ENCODE assay signal across 8 cellular contexts in genomic region chr2:65435625-65436168, GRCh38. TPM values are rescaled to one million over a fixed set of nuclear protein-coding genes. Genes with fewer than 3 reads are reported as not detected.
DNase-seq lines count a peak whose midpoint lies in the region; ATAC-seq, FAIRE-seq and TF ChIP-seq lines count a peak whose summit lies in the region.

No MANE protein-coding gene starts in this region.

- peaks cover 4 to 5% of the 10 kb centered on the region in 2 experiments for H4K20me1 ChIP-seq in H1 (replicated peaks in 1 of 2; ENCODE audit: control insufficient read depth in 1 of 2, insufficient read depth in 2 of 2, low read length in 2 of 2)

- no peak overlapping the region for H3K18ac ChIP-seq in H1 (ENCODE audit: extremely low read depth, low read length)

- H4K91ac ChIP-seq in H1 (replicated peaks; ENCODE audit: insufficient read length, low read length) = no peak overlapping the region

- H4K5ac ChIP-seq in H1 (ENCODE audit: insufficient read length, low read depth, low read length) = no peak overlapping the region

- peak overlapping the region; percentile 37; the same call in 1 of the 2 replicates for H2BK5ac ChIP-seq in H1 (ENCODE audit: low read depth, low read length)

- no peak overlapping the region; the same call in 1 of the 2 replicates for H4K8ac ChIP-seq in H1 (ENCODE audit: extremely low read depth, insufficient read depth, low read length)

- POLR2A ChIA-PET in H1 (lab: Charles Lee; ENCODE audit: partially characterized antibody) = interaction anchor here (1.0 to 2.3 kb wide), 3 partner anchors 8 to 159 kb away, joined by 3 to 9 read pairs (median 4); no protein-coding TSS in a partner anchor

- no peaks in the 10 kb centered on the region for H3K79me1 ChIP-seq in H1 (ENCODE audit: low read depth, low read length)

- no peaks in the 10 kb centered on the region for H3K79me2 ChIP-seq in H1 (ENCODE audit: control insufficient read depth in 1 of 2, insufficient read depth in 2 of 2, low read length in 2 of 2)

- 1% methylated on average over 26 of the region's 42 CpGs; no CpG with 5 or more reads in 1 of the 2 experiments for WGBS in H1 (ENCODE audit: extremely low coverage in 1 of 2, insufficient coverage in 1 of 2, insufficient read length in 1 of 2, insufficient replicate concordance in 2 of 2, low coverage in 1 of 2, low lambda C conversion rate in 2 of 2, missing lambda C conversion rate in 1 of 2), 2 experiments
- WGBS in lung, 2 donors = 1% methylated on average over 31 to 42 of the region's 42 CpGs

- H2AFZ ChIP-seq in H1 (ENCODE audit: low read length) = no peak overlapping the region

- H3K27ac ChIP-seq in H1 (ENCODE audit: low read depth, low read length) = peak overlapping the region; percentile 50; the same call in 1 of the 2 replicates
- H3K27ac ChIP-seq in lung (ENCODE audit: low read depth in 1 of 2, low read length in 1 of 2) = peak overlapping the region; percentile 95 to 98

- no peak overlapping the region for H2BK120ac ChIP-seq in H1 (replicated peaks; ENCODE audit: low read depth, low read length)

- no peak overlapping the region for H2BK15ac ChIP-seq in H1 (ENCODE audit: low read length)

- no peak for TF ChIP-seq CTCF in H1 (IDR thresholded peaks at IDR 0.05; ENCODE audit: control extremely low read depth in 1 of 3, insufficient read depth in 1 of 3, low read depth in 1 of 3, low read length in 3 of 3)
- TF ChIP-seq CTCF in lung (IDR thresholded peaks at IDR 0.05; ENCODE audit: control extremely low read depth, extremely low read depth) = no peak

- H3K36me3 ChIP-seq in H1 (ENCODE audit: control insufficient read depth in 2 of 4, insufficient read depth in 4 of 4, low read length in 3 of 4) (no peaks in the 10 kb centered on the region), lung (ENCODE audit: control insufficient read depth in 2 of 2, insufficient read depth in 2 of 2, low read length in 2 of 2) (no peaks in the 10 kb centered on the region)

- H3K23me2 ChIP-seq in H1 (ENCODE audit: low read depth, low read length) = peaks cover 17% of the 10 kb centered on the region; the same call in 1 of the 2 replicates

- no peak overlapping the region for H2BK20ac ChIP-seq in H1 (ENCODE audit: low read length)

- peak overlapping the region; percentile 50 to 95 (median 74) for H3K4me3 ChIP-seq in H1 (ENCODE audit: extremely low read depth in 1 of 4, insufficient read depth in 2 of 4, low read depth in 3 of 4, low read length in 4 of 4)
- peak overlapping the region; percentile 41 for H3K4me3 ChIP-seq in lung

- ATAC-seq in HG03342 (IDR thresholded peaks at IDR 0.05; ENCODE audit: unreplicated experiment) = peak; percentile 28
- ATAC-seq in lung (ENCODE audit: insufficient read depth, low FRiP score) = peak; percentile 42

- no peak overlapping the region for H2BK12ac ChIP-seq in H1 (ENCODE audit: low read depth, low read length)

- peak; percentile 25 for DNase-seq in activated gamma-delta T cell (lab: John Stamatoyannopoulos, UW)
- DNase-seq in activated gamma-delta T cell treated with Interleukin-2 at 50 U/mL for 16 hours = no peak
- DNase-seq in NCI-H510A (lab: John Stamatoyannopoulos, UW) = peak; percentile 73
- peak; percentile 56 to 61 for DNase-seq in activated CD4-positive, alpha-beta T cell treated with anti-CD3 and anti-CD28 coated beads, Interleukin-2, amount 50 U/mL, for 48 hours
- peak in 1 of 2 experiments; percentile 92 for DNase-seq in H1 (ENCODE audit: low read depth in 1 of 2, low spot score in 2 of 2)
- DNase-seq in lung (ENCODE audit: low spot score) = peak; percentile 78
- peak in 2 of 3 donors; percentile 18 to 23 for DNase-seq in stimulated activated CD4-positive, alpha-beta T cell treated with anti-CD3 and anti-CD28 coated beads, TNF-alpha, amount 100 ng/mL, for 48 hours (ENCODE audit: low read depth in 3 of 3)

- H3K4ac ChIP-seq in H1 (replicated peaks; ENCODE audit: insufficient read length, low read depth, low read length) = no peak overlapping the region

- peak overlapping the region; percentile 84 to 87 for H3K4me2 ChIP-seq in H1 (ENCODE audit: insufficient read depth in 1 of 2, low read depth in 2 of 2, low read length in 2 of 2)

- no peak overlapping the region for H3K14ac ChIP-seq in H1 (ENCODE audit: insufficient read length)

- CTCF ChIA-PET in H1 (lab: Charles Lee; ENCODE audit: partially characterized antibody) = interaction anchor here (0.6 to 2.1 kb wide), 6 partner anchors 119 to 193 kb away, joined by 3 to 6 read pairs (median 3); no protein-coding TSS in a partner anchor

- H3K23ac ChIP-seq in H1 (ENCODE audit: insufficient read length) = no peak overlapping the region

- no peak for FAIRE-seq in H1 (lab: Jason Lieb, UNC)

- H2AK5ac ChIP-seq in H1 (ENCODE audit: low read depth, low read length) = no peak overlapping the region

- H3K4me1 ChIP-seq in H1 (replicated peaks in 1 of 4; ENCODE audit: control insufficient read depth in 3 of 4, insufficient read depth in 4 of 4, low read length in 3 of 4) = peaks cover 13 to 26% (median 17%) of the 10 kb centered on the region in 4 experiments; a peak in 6 of 7 replicates
- H3K4me1 ChIP-seq in lung (ENCODE audit: control insufficient read depth in 2 of 2, insufficient read depth in 2 of 2, low read length in 2 of 2) = no peaks in the 10 kb centered on the region

- TF ChIP-seq POLR2A in H1 (IDR thresholded peaks at IDR 0.05; ENCODE audit: control extremely low read depth in 1 of 2, low read depth in 2 of 2, low read length in 2 of 2) = no peak; a peak in 1 of 3 replicates

- no peak overlapping the region for H3K56ac ChIP-seq in H1 (replicated peaks; ENCODE audit: insufficient read length, low read depth, low read length)

- H3K9ac ChIP-seq in H1 (replicated peaks in 1 of 4; ENCODE audit: extremely low read depth in 1 of 4, low read depth in 3 of 4, low read length in 3 of 4) = no peak overlapping the region; a peak in 2 of 7 replicates

- H3K9me3 ChIP-seq in H1 (ENCODE audit: insufficient read depth in 2 of 2, low read depth in 1 of 2, low read length in 1 of 2) (no peaks in the 10 kb centered on the region), lung (ENCODE audit: control insufficient read depth in 2 of 2, insufficient read depth in 1 of 2, low read length in 1 of 2) (no peaks in the 10 kb centered on the region)

- peak; percentile 24 to 31; a peak in 2 of 4 replicates for TF ChIP-seq RAD21 in H1 (IDR thresholded peaks at IDR 0.05 in 1 of 2, conservative IDR thresholded peaks at IDR 0.05 in 1 of 2; ENCODE audit: low read depth in 2 of 2, low read length in 2 of 2)

- H3K27me3 ChIP-seq in H1 (replicated peaks in 1 of 4; ENCODE audit: control insufficient read depth in 3 of 4, extremely low read depth in 1 of 4, insufficient read depth in 3 of 4, low read length in 3 of 4) = peaks cover 1 to 34% (median 20%) of the 10 kb centered on the region in 4 experiments
- H3K27me3 ChIP-seq in lung (ENCODE audit: control insufficient read depth, insufficient read depth) = no peaks in the 10 kb centered on the region

- TF ChIP-seq EP300 in H1 (IDR thresholded peaks at IDR 0.05; ENCODE audit: borderline replicate concordance in 1 of 2, low read depth in 2 of 2, low read length in 2 of 2) = no peak

TF ChIP-seq in H1, 55 proteins besides CTCF, POLR2A, EP300 and RAD21 (continues in another document):
- TF ChIP-seq MAFK (IDR thresholded peaks at IDR 0.05; ENCODE audit: low read depth, low read length) = no peak
- TF ChIP-seq HDAC6 (IDR thresholded peaks at IDR 0.05; ENCODE audit: low read depth, low read length) = no peak
- TF ChIP-seq CTBP2 (IDR thresholded peaks at IDR 0.05; ENCODE audit: borderline replicate concordance, insufficient read depth, insufficient read length, low read length) = peak; percentile 20
- peak; percentile 95 for TF ChIP-seq SP1 (IDR thresholded peaks at IDR 0.05; ENCODE audit: low read depth, low read length)
- TF ChIP-seq RFX5 (IDR thresholded peaks at IDR 0.05; ENCODE audit: borderline replicate concordance, low read depth, low read length) = 0 out of 2 replicates have a peak, but pooled peaks have one; percentile 20
- 0 out of 2 replicates have a peak, but pooled peaks have one; percentile 12 for TF ChIP-seq BACH1 (IDR thresholded peaks at IDR 0.05; ENCODE audit: low read length)
- no peak for TF ChIP-seq HDAC2 (IDR thresholded peaks at IDR 0.05; ENCODE audit: borderline replicate concordance in 1 of 2, low read depth in 2 of 2, low read length in 2 of 2)
- no peak for TF ChIP-seq NANOG (IDR thresholded peaks at IDR 0.05; ENCODE audit: insufficient read depth, low read depth, low read length, poor library complexity, severe bottlenecking)
- peak; percentile 83 for TF ChIP-seq YY1 (IDR thresholded peaks at IDR 0.05; ENCODE audit: low read depth, low read length)
- no peak for TF ChIP-seq SRF (IDR thresholded peaks at IDR 0.05; ENCODE audit: low read depth, low read length)
- no peak for TF ChIP-seq ATF3 (IDR thresholded peaks at IDR 0.05; ENCODE audit: insufficient read depth, low read depth, low read length)
- TF ChIP-seq EGR1 (IDR thresholded peaks at IDR 0.05; ENCODE audit: borderline replicate concordance, low read depth, low read length) = peak; percentile 92
- TF ChIP-seq SAP30 (IDR thresholded peaks at IDR 0.05; ENCODE audit: insufficient read depth, insufficient replicate concordance, low read length) = no peak
- no peak for TF ChIP-seq BCL11A (IDR thresholded peaks at IDR 0.05; ENCODE audit: low read depth in 2 of 2, low read length in 2 of 2)

RNA-seq across cellular contexts. Expression of gene SPRED2, which starts 3.3 kb away (rescaled TPM):
- total RNA-seq in H1 (2021; fragmentation: NEBNext Ultra II Directional; extraction: Animal tissue kit (Norgen Biotek cat#: 25700)) = 22.5 and 25.4 TPM in 2 replicates
- polyA plus RNA-seq in H1 (2011; rRNA removed) (15.3 and 21.0 TPM in 2 replicates), lung (10 to 100 TPM; 11.7 to 20.4 TPM)
- 9.4 TPM for polyA plus RNA-seq in H1 (2011; cell fraction: cytosol; rRNA removed)
- 14.3 TPM for polyA plus RNA-seq in H1 (2011; cell fraction: nucleus; rRNA removed)
- polyA plus RNA-seq in H1 (2012, experiment 1 of 2) = 13.7 to 15.0 TPM (median 14.4 TPM) in 4 replicates
- polyA plus RNA-seq in H1 (2012, experiment 2 of 2) = 7.6 TPM
- polyA plus RNA-seq in H1 (2013, experiment 1 of 2) = 11.7 TPM
- polyA plus RNA-seq in H1 (2013, experiment 2 of 2) = 11.4 TPM
- 9.2 and 13.0 TPM in 2 replicates for polyA minus RNA-seq in H1 (2011; rRNA and poly(A)+ RNA removed)
- polyA minus RNA-seq in H1 (2011; cell fraction: cytosol; rRNA and poly(A)+ RNA removed) = 15.4 TPM
- polyA minus RNA-seq in H1 (2011; cell fraction: nucleus; rRNA and poly(A)+ RNA removed) = 7.6 TPM
- total RNA-seq in lung = 10 to 100 TPM; 18.7 to 36.4 TPM
